In genomic region chr11:70487763-70488162, GRCh38 we compare ENCODE assay signal across 21 cellular contexts.
DNase-seq lines count a peak whose midpoint lies in the region; ATAC-seq, FAIRE-seq and TF ChIP-seq lines count a peak whose summit lies in the region.
"Had no signal": no experiment of that assay in that cellular context is flagged by ENCODE, and none has a peak within 500 bp of the region (broad histone marks: within the 10 kb centered on the region; RNA-seq: fewer than 3 reads in every experiment).

No MANE protein-coding gene starts in this region.

- no peaks in the 10 kb centered on the region for H3K79me2 ChIP-seq in H1 (ENCODE audit: control insufficient read depth in 1 of 2, insufficient read depth in 2 of 2, low read length in 2 of 2)

- no peak overlapping the region; the same call in 1 of the 2 replicates for H2BK5ac ChIP-seq in H1 (ENCODE audit: low read depth, low read length)
- no peak overlapping the region for H2BK5ac ChIP-seq in neuronal stem cell (ENCODE audit: low read length)

- no TSS peak for BruUV-seq in Caco-2 (replicated peaks; lab: Mats Ljungman, UMichigan)

- DNase-seq in Ammon's horn (ENCODE audit: low spot score) (peak; percentile 16), H1 (ENCODE audit: low read depth in 1 of 2, low spot score in 2 of 2) (no peak), neuronal stem cell (ENCODE audit: low spot score) (no peak), head of caudate nucleus (no peak), Caco-2 (no peak)
- DNase-seq: DMS53; HFFc6; KG1; MG63; NCI-H1105 treated with DMSO at 0.1 percent for 48 hours; NCI-H2029 treated with DMSO at 0.1 percent for 48 hours; NCI-H446 treated with DMSO at 0.1 percent for 48 hours; NCI-H526; NCI-H82; NK-92 treated with Interleukin-12 subunit alpha and Interleukin-12 subunit beta, amount 100 ng/mL, for 24 hours; PC-3 had no signal

- H3K23ac ChIP-seq in H1 (ENCODE audit: insufficient read length) (no peak overlapping the region), neuronal stem cell (ENCODE audit: low read depth, low read length, poor library complexity) (peak overlapping the region; percentile 75)

- H3K79me1 ChIP-seq in H1 (ENCODE audit: low read depth, low read length), result no peaks in the 10 kb centered on the region
- no peaks in the 10 kb centered on the region for H3K79me1 ChIP-seq in neuronal stem cell (ENCODE audit: low read depth, low read length)

- no peak for FAIRE-seq in H1 (lab: Jason Lieb, UNC)

- peaks cover 9% of the 10 kb centered on the region for H3K9me3 Mint-ChIP-seq in Caco-2 (ENCODE audit: unreplicated experiment)

- H2BK120ac ChIP-seq in H1 (replicated peaks; ENCODE audit: low read depth, low read length) (no peak overlapping the region), neuronal stem cell (ENCODE audit: low read depth, low read length) (no peak overlapping the region)

- H3K4me2 ChIP-seq in BLaER1, result peak overlapping the region; percentile 45
- no peak overlapping the region for H3K4me2 ChIP-seq in H1 (ENCODE audit: insufficient read depth in 1 of 2, low read depth in 2 of 2, low read length in 2 of 2)
- no peak overlapping the region for H3K4me2 ChIP-seq in neuronal stem cell (ENCODE audit: insufficient read depth, low read length, poor library complexity, severe bottlenecking)
- H3K4me2 ChIP-seq: GM23338 had no signal

- H3K23me2 ChIP-seq in H1 (ENCODE audit: low read depth, low read length), result no peaks in the 10 kb centered on the region

- no peak overlapping the region for H3K56ac ChIP-seq in H1 (replicated peaks; ENCODE audit: insufficient read length, low read depth, low read length)

- peaks cover 48% of the 10 kb centered on the region for H3K9me3 ChIP-seq in BLaER1
- H3K9me3 ChIP-seq in H1 (ENCODE audit: insufficient read depth in 2 of 2, low read depth in 1 of 2, low read length in 1 of 2), result peaks cover 19 to 20% of the 10 kb centered on the region in 2 experiments; a peak in 3 of 4 replicates
- peaks cover 19 to 22% of the 10 kb centered on the region in 2 donors for H3K9me3 ChIP-seq in neuronal stem cell (replicated peaks in 1 of 2; ENCODE audit: control insufficient read depth in 2 of 2, insufficient read depth in 1 of 2, low read depth in 1 of 2, low read length in 2 of 2)
- 0 out of 2 replicates have a peak, but pooled peaks cover 13% of the 10 kb centered on the region for H3K9me3 ChIP-seq in Caco-2
- H3K9me3 ChIP-seq: HAP-1 had no signal

- no peaks in the 10 kb centered on the region for H4K20me1 ChIP-seq in BLaER1
- H4K20me1 ChIP-seq in H1 (replicated peaks in 1 of 2; ENCODE audit: control insufficient read depth in 1 of 2, insufficient read depth in 2 of 2, low read length in 2 of 2), result no peaks in the 10 kb centered on the region

- H3K4me1 Mint-ChIP-seq in Caco-2 (ENCODE audit: low read depth, unreplicated experiment), result no peaks in the 10 kb centered on the region
- H3K4me1 Mint-ChIP-seq: B cell had no signal

- no peak for ATAC-seq in GM19455 (IDR thresholded peaks at IDR 0.05; ENCODE audit: unreplicated experiment)
- ATAC-seq: GM23338, PC-3 had no signal

- H2BK20ac ChIP-seq in H1 (ENCODE audit: low read length), result no peak overlapping the region

- POLR2A ChIA-PET in H1 (lab: Charles Lee; ENCODE audit: partially characterized antibody), result interaction anchor here (0.6 kb wide), 1 partner anchor 12 kb away, joined by 4 read pairs; no protein-coding TSS in a partner anchor
- POLR2A ChIA-PET in Caco-2 (lab: Charles Lee), result no interaction called here

- H4K91ac ChIP-seq in H1 (replicated peaks; ENCODE audit: insufficient read length, low read length), result no peak overlapping the region
- no peak overlapping the region for H4K91ac ChIP-seq in neuronal stem cell (ENCODE audit: low read depth, low read length, poor library complexity)

- TF ChIP-seq POLR2A in H1 (IDR thresholded peaks at IDR 0.05; ENCODE audit: control extremely low read depth in 1 of 2, low read depth in 2 of 2, low read length in 2 of 2), result no peak

- H2BK15ac ChIP-seq in H1 (ENCODE audit: low read length) (no peak overlapping the region), neuronal stem cell (ENCODE audit: low read length) (no peak overlapping the region)

- H3K27ac Mint-ChIP-seq in Caco-2 (ENCODE audit: unreplicated experiment), result no peak overlapping the region
- H3K27ac Mint-ChIP-seq: B cell, GM23338, HFFc6 had no signal

- TF ChIP-seq RAD21 in H1 (IDR thresholded peaks at IDR 0.05 in 1 of 2, conservative IDR thresholded peaks at IDR 0.05 in 1 of 2; ENCODE audit: low read depth in 2 of 2, low read length in 2 of 2), result no peak

- H3K27me3 ChIP-seq in BLaER1 (no peaks in the 10 kb centered on the region), H1 (replicated peaks in 1 of 4; ENCODE audit: control insufficient read depth in 3 of 4, extremely low read depth in 1 of 4, insufficient read depth in 3 of 4, low read length in 3 of 4) (no peaks in the 10 kb centered on the region; a peak in 1 of 7 replicates), neuronal stem cell (ENCODE audit: control insufficient read depth in 3 of 3, insufficient read depth in 3 of 3, low read depth in 1 of 3, low read length in 3 of 3) (no peaks in the 10 kb centered on the region), Caco-2 (replicated peaks; ENCODE audit: control insufficient read depth, insufficient read depth, low read length) (no peaks in the 10 kb centered on the region)
- H3K27me3 ChIP-seq: MG63 had no signal

- no peak overlapping the region for H3K4me3 Mint-ChIP-seq in Caco-2 (ENCODE audit: unreplicated experiment)
- H3K4me3 Mint-ChIP-seq: B cell, GM23338, HFFc6 had no signal

- 93% methylated on average over 14 of the region's 16 CpGs; no CpG with 5 or more reads in 1 of the 2 experiments for WGBS in H1 (ENCODE audit: extremely low coverage in 1 of 2, insufficient coverage in 1 of 2, insufficient read length in 1 of 2, insufficient replicate concordance in 2 of 2, low coverage in 1 of 2, low lambda C conversion rate in 2 of 2, missing lambda C conversion rate in 1 of 2), 2 experiments
- no CpG with 5 or more reads among the region's 16 CpGs for WGBS in neuronal stem cell (ENCODE audit: extremely low coverage in 2 of 2, insufficient read length in 2 of 2, insufficient replicate concordance in 1 of 2), 2 donors

- no peak overlapping the region for H3K27ac ChIP-seq in BLaER1
- H3K27ac ChIP-seq in H1 (ENCODE audit: low read depth, low read length), result no peak overlapping the region
- H3K27ac ChIP-seq in neuronal stem cell (replicated peaks; ENCODE audit: low read length), result no peak overlapping the region

- H3K4ac ChIP-seq in H1 (replicated peaks; ENCODE audit: insufficient read length, low read depth, low read length), result no peak overlapping the region
- no peak overlapping the region for H3K4ac ChIP-seq in neuronal stem cell (ENCODE audit: low read length)

- intact Hi-C loops in head of caudate nucleus (cut with DNase I), result no loop called here
- intact Hi-C loops in Caco-2 (cut with micrococcal nuclease; ENCODE audit: unreplicated experiment), result no loop called here

- no peak overlapping the region for H4K8ac ChIP-seq in H1 (ENCODE audit: extremely low read depth, insufficient read depth, low read length)
- peak overlapping the region; percentile 89 for H4K8ac ChIP-seq in neuronal stem cell (ENCODE audit: low read depth, low read length)

- H3K14ac ChIP-seq in H1 (ENCODE audit: insufficient read length) (no peak overlapping the region), neuronal stem cell (ENCODE audit: low read length) (peak overlapping the region; percentile 27)

- H3K36me3 ChIP-seq in BLaER1 (no peaks in the 10 kb centered on the region), H1 (ENCODE audit: control insufficient read depth in 2 of 4, insufficient read depth in 4 of 4, low read length in 3 of 4) (peaks cover 0 to 30% (median 6%) of the 10 kb centered on the region in 4 experiments; a peak in 6 of 8 replicates), neuronal stem cell (replicated peaks in 1 of 2; ENCODE audit: control insufficient read depth in 2 of 2, insufficient read depth in 2 of 2, low read length in 2 of 2) (peaks cover 3 to 87% of the 10 kb centered on the region in 2 donors), Caco-2 (ENCODE audit: control insufficient read depth, insufficient read depth, low read length) (peaks cover 7% of the 10 kb centered on the region)
- H3K36me3 ChIP-seq: HAP-1, MG63 had no signal

- H3K27me3 Mint-ChIP-seq in Caco-2 (ENCODE audit: insufficient read depth, unreplicated experiment), result no peaks in the 10 kb centered on the region

- TF ChIP-seq CTCF in H1 (IDR thresholded peaks at IDR 0.05; ENCODE audit: control extremely low read depth in 1 of 3, insufficient read depth in 1 of 3, low read depth in 1 of 3, low read length in 3 of 3) (no peak), Caco-2 (IDR thresholded peaks at IDR 0.05; ENCODE audit: insufficient read depth in 1 of 2, low read depth in 1 of 2, low read length in 1 of 2, severe bottlenecking in 1 of 2, unreplicated experiment in 1 of 2) (no peak)

- H3K4me3 ChIP-seq in BLaER1, result no peak overlapping the region
- H3K4me3 ChIP-seq in H1 (ENCODE audit: extremely low read depth in 1 of 4, insufficient read depth in 2 of 4, low read depth in 3 of 4, low read length in 4 of 4), result no peak overlapping the region
- no peak overlapping the region for H3K4me3 ChIP-seq in neuronal stem cell (ENCODE audit: low read length in 2 of 2)
- no peak overlapping the region for H3K4me3 ChIP-seq in Caco-2 (ENCODE audit: low read depth, low read length)
- H3K4me3 ChIP-seq: GM23338, HAP-1, MG63 had no signal

- H2AFZ ChIP-seq in H1 (ENCODE audit: low read length), result no peak overlapping the region
- no peak overlapping the region for H2AFZ ChIP-seq in neuronal stem cell (ENCODE audit: low read length)
- H2AFZ ChIP-seq: GM23338 had no signal

- no peak overlapping the region for H4K5ac ChIP-seq in H1 (ENCODE audit: insufficient read length, low read depth, low read length)

- H2AK5ac ChIP-seq in H1 (ENCODE audit: low read depth, low read length) (no peak overlapping the region), neuronal stem cell (ENCODE audit: low read depth, low read length) (no peak overlapping the region)

- peaks cover 68% of the 10 kb centered on the region for H3K36me3 Mint-ChIP-seq in Caco-2 (ENCODE audit: insufficient read depth, unreplicated experiment)

- H3K18ac ChIP-seq in H1 (ENCODE audit: extremely low read depth, low read length) (no peak overlapping the region), neuronal stem cell (ENCODE audit: low read length) (peak overlapping the region; percentile 77)

- H2BK12ac ChIP-seq in H1 (ENCODE audit: low read depth, low read length) (no peak overlapping the region), neuronal stem cell (ENCODE audit: low read length) (no peak overlapping the region)

- no peak for TF ChIP-seq EP300 in H1 (IDR thresholded peaks at IDR 0.05; ENCODE audit: borderline replicate concordance in 1 of 2, low read depth in 2 of 2, low read length in 2 of 2)

- CTCF ChIA-PET in H1 (lab: Charles Lee; ENCODE audit: partially characterized antibody), result interaction anchor here (1.2 to 3.1 kb wide), 2 partner anchors 11 to 13 kb away, joined by 3 to 8 read pairs; no protein-coding TSS in a partner anchor
- CTCF ChIA-PET in Caco-2 (lab: Charles Lee), result no interaction called here

- no peak overlapping the region for H3K9ac ChIP-seq in BLaER1
- H3K9ac ChIP-seq in H1 (replicated peaks in 1 of 4; ENCODE audit: extremely low read depth in 1 of 4, low read depth in 3 of 4, low read length in 3 of 4), result no peak overlapping the region
- H3K9ac ChIP-seq in neuronal stem cell (ENCODE audit: low read depth, low read length, poor library complexity), result no peak overlapping the region

- peaks cover 11% of the 10 kb centered on the region for H3K4me1 ChIP-seq in BLaER1
- H3K4me1 ChIP-seq in H1 (replicated peaks in 1 of 4; ENCODE audit: control insufficient read depth in 3 of 4, insufficient read depth in 4 of 4, low read length in 3 of 4), result no peaks in the 10 kb centered on the region
- peaks cover 0 to 1% of the 10 kb centered on the region in 2 donors for H3K4me1 ChIP-seq in neuronal stem cell (ENCODE audit: control insufficient read depth in 2 of 2, insufficient read depth in 1 of 2, low read depth in 1 of 2, low read length in 2 of 2)
- H3K4me1 ChIP-seq in Caco-2, result no peaks in the 10 kb centered on the region; the same call in 1 of the 2 replicates
- H3K4me1 ChIP-seq: HAP-1 had no signal
